In the genomic region with DNA sequence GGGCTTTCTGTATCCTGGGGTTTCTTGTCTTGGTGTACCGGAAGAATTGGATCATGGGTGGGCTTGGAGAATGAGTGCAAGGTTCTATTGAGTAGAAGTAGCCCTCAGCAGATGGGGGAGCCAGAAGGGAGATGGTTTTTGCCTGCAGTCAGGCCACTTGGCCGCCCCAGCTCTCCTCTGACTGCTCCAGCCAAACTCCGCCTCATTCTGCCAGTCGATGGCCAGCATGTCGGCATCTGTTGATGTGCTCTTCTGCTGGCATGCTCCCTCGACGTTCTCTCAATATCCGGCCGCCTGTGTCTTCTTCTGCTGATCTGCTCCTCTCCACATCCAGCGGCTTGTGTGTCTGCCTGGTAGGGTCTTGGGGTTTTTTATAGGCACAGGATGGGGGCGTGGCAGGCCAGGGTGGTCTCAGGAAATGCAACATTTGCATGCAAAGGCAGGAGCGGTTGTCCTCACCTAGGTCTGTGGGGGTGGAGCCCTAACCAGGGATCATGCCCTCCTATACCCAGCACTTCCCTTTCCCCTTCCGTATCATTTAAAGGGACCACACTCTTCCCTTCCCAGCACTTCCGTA, we compare ENCODE assay signal across 1 cellular context.
TF ChIP-seq lines count a peak whose summit lies in the region.

No MANE protein-coding gene starts in this region.

TF ChIP-seq in H1, 55 proteins besides CTCF, POLR2A, EP300 and RAD21:
- TF ChIP-seq ATF3 (IDR thresholded peaks at IDR 0.05; ENCODE audit: insufficient read depth, low read depth, low read length) (no peak), SIN3A (conservative IDR thresholded peaks at IDR 0.05 in 1 of 2, IDR thresholded peaks at IDR 0.05 in 1 of 2; ENCODE audit: low read depth in 1 of 2, low read length in 2 of 2) (no peak), HDAC2 (IDR thresholded peaks at IDR 0.05; ENCODE audit: borderline replicate concordance in 1 of 2, low read depth in 2 of 2, low read length in 2 of 2) (no peak), JUN (IDR thresholded peaks at IDR 0.05; ENCODE audit: low read depth, low read length) (no peak)
